1 cellular context compared by ENCODE assay signal in genomic region chr7:135558881-135559280, GRCh38.
A peak's percentile ranks its signal among the peaks of the same experiment; 100 is the strongest.
TF ChIP-seq lines count a peak whose summit lies in the region.

No MANE protein-coding gene starts in this region.

TF ChIP-seq in HCT116, 20 proteins besides CTCF, POLR2A, EP300 and RAD21:
- TF ChIP-seq EGR1 (IDR thresholded peaks at IDR 0.05; ENCODE audit: low read depth) (peak; percentile 8; the same call in 1 of the 2 replicates), SIN3A (IDR thresholded peaks at IDR 0.05; ENCODE audit: low read depth) (peak; percentile 44; the same call in 1 of the 2 replicates), MAX (IDR thresholded peaks at IDR 0.05) (no peak)
